ENCODE assay signal across 11 cellular contexts in the genomic region with DNA sequence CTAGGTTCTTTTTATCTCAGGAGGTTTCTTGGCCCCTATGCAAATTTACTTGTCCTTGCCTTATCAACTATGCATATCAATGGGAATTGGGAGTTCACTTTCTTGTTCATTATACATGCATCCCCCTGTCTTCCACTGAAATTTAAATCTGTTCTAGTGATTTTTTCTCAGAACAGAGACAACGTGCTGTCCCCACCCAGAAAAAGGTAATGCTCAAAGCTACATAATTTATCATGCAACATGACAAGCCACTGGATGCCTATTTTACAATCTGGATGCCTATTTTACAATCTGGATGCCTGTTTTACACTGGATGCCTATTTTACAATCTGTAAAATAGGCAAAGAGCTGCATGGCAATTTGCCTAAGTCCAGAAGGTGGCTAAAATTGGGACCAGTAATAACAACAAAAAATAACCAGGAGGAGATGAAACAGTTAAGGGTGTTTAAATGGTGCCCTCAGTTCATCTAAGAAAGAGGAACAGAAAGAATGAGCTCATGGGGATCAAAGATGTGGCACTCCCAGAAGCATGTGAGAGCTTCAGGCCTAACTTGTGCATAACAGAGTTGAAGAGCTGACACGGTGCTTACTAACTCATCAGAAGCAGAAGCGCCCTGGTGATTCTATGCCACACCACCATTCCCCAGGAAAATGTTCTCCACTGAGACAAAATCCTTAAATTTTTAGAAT.
DNase-seq lines count a peak whose midpoint lies in the region; ATAC-seq and TF ChIP-seq lines count a peak whose summit lies in the region.
"Had no signal": no experiment of that assay in that cellular context is flagged by ENCODE, and none has a peak within 500 bp of the region (broad histone marks: within the 10 kb centered on the region; RNA-seq: fewer than 3 reads in every experiment).

No MANE protein-coding gene starts in this region.

- intact Hi-C loops in activated B cell treated with CpG ODN at 0.5 μM for 24 hours (cut with micrococcal nuclease), result loop anchor here (1.0 to 2.0 kb wide), 4 partner anchors 13 to 141 kb away; no protein-coding TSS in a partner anchor

- POLR2A ChIA-PET in activated B cell treated with CpG ODN at 0.5 μM for 24 hours (lab: Charles Lee), result interaction anchor here (0.7 to 2.8 kb wide), 5 partner anchors 8 to 141 kb away, joined by 3 to 27 read pairs (median 4); no protein-coding TSS in a partner anchor

- peak overlapping the region; percentile 86 for H3K27ac Mint-ChIP-seq in activated B cell treated with CpG ODN at 0.5 μM for 24 hours

- in situ Hi-C loops in GM13976 (cut with MboI; ENCODE audit: low sequenced_read_pairs, unreplicated experiment), result no loop called here

- no peak for TF ChIP-seq CTCF in GM13976 (IDR thresholded peaks at IDR 0.05; ENCODE audit: borderline replicate concordance, control extremely low read depth, extremely low read depth, insufficient read depth, missing control alignments)
- TF ChIP-seq CTCF in GM20000 (IDR thresholded peaks at IDR 0.05; ENCODE audit: extremely low read depth, missing control alignments), result no peak
- TF ChIP-seq CTCF in activated B cell treated with CpG ODN at 0.5 μM for 24 hours (IDR thresholded peaks at IDR 0.05), result no peak

- peaks cover 31% of the 10 kb centered on the region for H3K4me1 Mint-ChIP-seq in activated B cell treated with CpG ODN at 0.5 μM for 24 hours

- DNase-seq in GM13976 (ENCODE audit: low spot score) (peak; percentile 32), GM20000 (ENCODE audit: low spot score) (peak; percentile 24), activated B cell treated with CpG ODN at 0.5 μM for 24 hours (no peak), NCI-H1436 (lab: John Stamatoyannopoulos, UW) (no peak), NCI-H748 treated with DMSO at 0.1 percent for 48 hours (lab: John Stamatoyannopoulos, UW) (no peak), NCI-H1436 treated with DMSO at 0.1 percent for 48 hours (lab: John Stamatoyannopoulos, UW) (no peak), dermis blood vessel endothelial cell (no peak)
- DNase-seq: DMS79; SHP77; stimulated activated CD4-positive, alpha-beta T cell treated with anti-CD3 and anti-CD28 coated beads, Interleukin-1b, Interleukin-23, amount 100 ng/mL, for 48 hours had no signal

- no peaks in the 10 kb centered on the region for H3K36me3 Mint-ChIP-seq in activated B cell treated with CpG ODN at 0.5 μM for 24 hours (ENCODE audit: low read depth)

- H3K9me3 Mint-ChIP-seq in activated B cell treated with CpG ODN at 0.5 μM for 24 hours, result peaks cover 3% of the 10 kb centered on the region

- H3K4me3 Mint-ChIP-seq in activated B cell treated with CpG ODN at 0.5 μM for 24 hours, result peak overlapping the region; percentile 69

- H3K27me3 Mint-ChIP-seq in activated B cell treated with CpG ODN at 0.5 μM for 24 hours, result no peaks in the 10 kb centered on the region

- CTCF ChIA-PET in activated B cell treated with CpG ODN at 0.5 μM for 24 hours (lab: Charles Lee), result interaction anchor here (0.7 to 1.4 kb wide), 2 partner anchors 11 to 13 kb away, joined by 3 to 4 read pairs; no protein-coding TSS in a partner anchor

- peak; percentile 99 for ATAC-seq in HG03103 (IDR thresholded peaks at IDR 0.05; ENCODE audit: low read depth, unreplicated experiment)
- ATAC-seq in activated B cell treated with CpG ODN at 0.5 μM for 24 hours (ENCODE audit: low read depth), result peak; percentile 99

Comparison
In these comparisons a context has a peak if more than half of its experiments do, and no peak if none do; other contexts are left out.
1. DNase-seq: peak in GM13976 (single experiment) and GM20000 (single experiment); none in activated B cell treated with CpG ODN at 0.5 μM for 24 hours (single experiment), NCI-H1436 (single experiment), NCI-H748 treated with DMSO at 0.1 percent for 48 hours (single experiment), NCI-H1436 treated with DMSO at 0.1 percent for 48 hours (single experiment) and dermis blood vessel endothelial cell (single experiment).